In the genomic region with DNA sequence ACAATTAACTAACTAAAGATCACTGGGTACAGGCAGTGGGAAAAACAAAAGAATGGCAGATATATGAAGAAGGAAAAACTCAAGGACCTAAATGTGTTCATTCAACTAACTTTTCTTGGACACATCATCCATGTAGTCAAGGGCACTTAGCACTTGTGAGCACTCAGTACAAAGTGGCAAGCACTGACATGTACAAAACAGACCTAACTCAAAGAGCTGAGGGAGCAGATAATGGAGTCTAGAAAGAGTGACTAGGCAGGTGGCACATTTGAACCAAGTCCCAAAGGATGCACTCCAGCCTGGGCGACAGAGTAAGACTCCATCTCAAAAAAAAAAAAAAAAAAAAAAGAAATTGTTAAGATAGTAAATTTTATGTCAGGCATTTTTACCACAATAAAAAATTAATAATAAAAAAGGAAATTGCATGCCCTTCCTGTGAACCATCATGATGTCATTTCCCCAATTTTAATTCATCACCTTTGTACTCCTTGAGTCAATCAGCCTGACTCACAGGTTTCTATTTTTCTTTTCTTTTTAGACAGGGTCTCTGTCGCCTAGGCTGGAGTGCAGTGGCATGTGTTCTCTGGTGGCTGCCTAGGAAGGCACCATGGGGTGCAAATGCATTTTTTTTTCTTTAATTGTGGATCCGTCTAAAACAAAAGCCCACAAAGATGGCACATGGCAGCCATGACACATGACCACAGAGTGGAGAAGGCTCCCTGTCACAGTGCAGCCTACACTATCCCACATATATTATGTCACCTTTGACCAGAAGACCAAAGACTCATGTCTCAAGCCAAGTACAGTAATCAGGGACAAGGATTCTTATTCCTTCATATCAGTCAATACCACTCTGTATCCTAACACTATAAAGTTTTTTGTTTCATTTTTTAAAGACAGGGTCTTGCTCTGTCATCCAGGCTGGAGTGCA, we compare ENCODE assay signal across 11 cellular contexts.
A peak's percentile ranks its signal among the peaks of the same experiment; 100 is the strongest.
DNase-seq lines count a peak whose midpoint lies in the region; ATAC-seq and TF ChIP-seq lines count a peak whose summit lies in the region.
"Had no signal": no experiment of that assay in that cellular context is flagged by ENCODE, and none has a peak within 500 bp of the region (broad histone marks: within the 10 kb centered on the region; RNA-seq: fewer than 3 reads in every experiment).

No MANE protein-coding gene starts in this region.

- peak; percentile 77 for ATAC-seq in activated CD8-positive, alpha-beta T cell treated with anti-CD3 and anti-CD28 coated beads for 36 hours
- ATAC-seq in activated CD8-positive, alpha-beta T cell treated with anti-CD3 and anti-CD28 coated beads, Interleukin-2, amount 10 ng/mL, durations not matched to agents 7 days and 5 days, result no peak
- peak; percentile 93 for ATAC-seq in activated T-helper 17 cell treated with anti-CD3 and anti-CD28 coated beads, Interleukin-2, amount 50 U/mL, for 72 hours (replicated peaks)
- ATAC-seq in HG03457 (IDR thresholded peaks at IDR 0.05; ENCODE audit: unreplicated experiment) (no peak), mucosa of descending colon (no peak)

- H3K27ac Mint-ChIP-seq in activated CD8-positive, alpha-beta T cell treated with anti-CD3 and anti-CD28 coated beads for 36 hours, result peak overlapping the region; percentile 46
- no peak overlapping the region for H3K27ac Mint-ChIP-seq in activated CD8-positive, alpha-beta T cell treated with anti-CD3 and anti-CD28 coated beads, Interleukin-2, amount 10 ng/mL, durations not matched to agents 7 days and 5 days
- H3K27ac Mint-ChIP-seq in IgD-negative memory B cell, result peak overlapping the region in 2 of 3 donors; percentile 16 to 21
- H3K27ac Mint-ChIP-seq in activated T-helper 17 cell treated with anti-CD3 and anti-CD28 coated beads, Interleukin-2, amount 50 U/mL, for 72 hours, result peak overlapping the region; percentile 31

- no peaks in the 10 kb centered on the region for H3K9me3 ChIP-seq in mucosa of descending colon

- H3K27me3 Mint-ChIP-seq in activated CD8-positive, alpha-beta T cell treated with anti-CD3 and anti-CD28 coated beads for 36 hours, result no peaks in the 10 kb centered on the region
- H3K27me3 Mint-ChIP-seq in activated CD8-positive, alpha-beta T cell treated with anti-CD3 and anti-CD28 coated beads, Interleukin-2, amount 10 ng/mL, durations not matched to agents 7 days and 5 days (ENCODE audit: low read depth), result no peaks in the 10 kb centered on the region
- peaks cover 3% of the 10 kb centered on the region for H3K27me3 Mint-ChIP-seq in IgD-negative memory B cell
- no peaks in the 10 kb centered on the region for H3K27me3 Mint-ChIP-seq in activated T-helper 17 cell treated with anti-CD3 and anti-CD28 coated beads, Interleukin-2, amount 50 U/mL, for 72 hours

- CTCF ChIA-PET in activated CD8-positive, alpha-beta T cell treated with anti-CD3 and anti-CD28 coated beads for 36 hours (lab: Charles Lee), result no interaction called here
- CTCF ChIA-PET in activated CD8-positive, alpha-beta T cell treated with anti-CD3 and anti-CD28 coated beads, Interleukin-2, amount 10 ng/mL, durations not matched to agents 7 days and 5 days (lab: Charles Lee), result no interaction called here

- POLR2A ChIA-PET in activated CD8-positive, alpha-beta T cell treated with anti-CD3 and anti-CD28 coated beads for 36 hours (lab: Charles Lee), result no interaction called here
- POLR2A ChIA-PET in activated CD8-positive, alpha-beta T cell treated with anti-CD3 and anti-CD28 coated beads, Interleukin-2, amount 10 ng/mL, durations not matched to agents 7 days and 5 days (lab: Charles Lee), result no interaction called here

- H3K4me3 ChIP-seq in mucosa of descending colon, result no peak overlapping the region

- peaks cover 13% of the 10 kb centered on the region for H3K36me3 Mint-ChIP-seq in activated CD8-positive, alpha-beta T cell treated with anti-CD3 and anti-CD28 coated beads for 36 hours (ENCODE audit: low read depth)
- peaks cover 12% of the 10 kb centered on the region for H3K36me3 Mint-ChIP-seq in activated CD8-positive, alpha-beta T cell treated with anti-CD3 and anti-CD28 coated beads, Interleukin-2, amount 10 ng/mL, durations not matched to agents 7 days and 5 days (ENCODE audit: low read depth)
- peaks cover 5% of the 10 kb centered on the region for H3K36me3 Mint-ChIP-seq in IgD-negative memory B cell
- H3K36me3 Mint-ChIP-seq in activated T-helper 17 cell treated with anti-CD3 and anti-CD28 coated beads, Interleukin-2, amount 50 U/mL, for 72 hours (ENCODE audit: low read depth), result no peaks in the 10 kb centered on the region

- no peaks in the 10 kb centered on the region for H3K4me1 ChIP-seq in mucosa of descending colon (ENCODE audit: low read depth)

- H3K36me3 ChIP-seq in mucosa of descending colon (ENCODE audit: low read depth), result no peaks in the 10 kb centered on the region

- H3K4me1 Mint-ChIP-seq in activated CD8-positive, alpha-beta T cell treated with anti-CD3 and anti-CD28 coated beads for 36 hours (ENCODE audit: low read depth), result peaks cover 14% of the 10 kb centered on the region
- H3K4me1 Mint-ChIP-seq in activated CD8-positive, alpha-beta T cell treated with anti-CD3 and anti-CD28 coated beads, Interleukin-2, amount 10 ng/mL, durations not matched to agents 7 days and 5 days (ENCODE audit: low read depth), result peaks cover 18% of the 10 kb centered on the region
- no peaks in the 10 kb centered on the region for H3K4me1 Mint-ChIP-seq in IgD-negative memory B cell
- peaks cover 5% of the 10 kb centered on the region for H3K4me1 Mint-ChIP-seq in activated T-helper 17 cell treated with anti-CD3 and anti-CD28 coated beads, Interleukin-2, amount 50 U/mL, for 72 hours

- intact Hi-C loops in activated CD8-positive, alpha-beta T cell treated with anti-CD3 and anti-CD28 coated beads for 36 hours (cut with micrococcal nuclease), result no loop called here
- intact Hi-C loops in mucosa of descending colon (cut with DNase I, micrococcal nuclease), result no loop called here

- no peaks in the 10 kb centered on the region for H3K9me3 Mint-ChIP-seq in activated CD8-positive, alpha-beta T cell treated with anti-CD3 and anti-CD28 coated beads for 36 hours
- H3K9me3 Mint-ChIP-seq in activated CD8-positive, alpha-beta T cell treated with anti-CD3 and anti-CD28 coated beads, Interleukin-2, amount 10 ng/mL, durations not matched to agents 7 days and 5 days (ENCODE audit: insufficient read depth), result no peaks in the 10 kb centered on the region
- H3K9me3 Mint-ChIP-seq in IgD-negative memory B cell, result no peaks in the 10 kb centered on the region
- H3K9me3 Mint-ChIP-seq in activated T-helper 17 cell treated with anti-CD3 and anti-CD28 coated beads, Interleukin-2, amount 50 U/mL, for 72 hours, result no peaks in the 10 kb centered on the region

- H3K4me3 Mint-ChIP-seq in activated CD8-positive, alpha-beta T cell treated with anti-CD3 and anti-CD28 coated beads for 36 hours, result no peak overlapping the region
- H3K4me3 Mint-ChIP-seq in activated CD8-positive, alpha-beta T cell treated with anti-CD3 and anti-CD28 coated beads, Interleukin-2, amount 10 ng/mL, durations not matched to agents 7 days and 5 days, result no peak overlapping the region
- no peak overlapping the region for H3K4me3 Mint-ChIP-seq in IgD-negative memory B cell
- peak overlapping the region; percentile 44 for H3K4me3 Mint-ChIP-seq in activated T-helper 17 cell treated with anti-CD3 and anti-CD28 coated beads, Interleukin-2, amount 50 U/mL, for 72 hours

- peak; percentile 22 for DNase-seq in activated CD8-positive, alpha-beta T cell treated with anti-CD3 and anti-CD28 coated beads for 36 hours
- DNase-seq in activated CD8-positive, alpha-beta T cell treated with anti-CD3 and anti-CD28 coated beads, Interleukin-2, amount 10 ng/mL, durations not matched to agents 7 days and 5 days, result no peak
- peak; percentile 24 for DNase-seq in stimulated activated CD8-positive, alpha-beta memory T cell treated with anti-CD3 and anti-CD28 coated beads, Interleukin-4, amount 100 ng/mL, for 48 hours
- DNase-seq in mucosa of descending colon (no peak), epidermal melanocyte (ENCODE audit: insufficient read length, low spot score) (no peak)
- DNase-seq: foreskin melanocyte, mesenchymal stem cell, NCI-H146 had no signal

- no peak for TF ChIP-seq CTCF in activated CD8-positive, alpha-beta T cell treated with anti-CD3 and anti-CD28 coated beads for 36 hours (IDR thresholded peaks at IDR 0.05)
- no peak for TF ChIP-seq CTCF in mucosa of descending colon (IDR thresholded peaks at IDR 0.05)

Comparison
In these comparisons a context has a peak if more than half of its experiments do, and no peak if none do; other contexts are left out.
1. ATAC-seq: peak in activated CD8-positive, alpha-beta T cell treated with anti-CD3 and anti-CD28 coated beads for 36 hours (single experiment) and activated T-helper 17 cell treated with anti-CD3 and anti-CD28 coated beads, Interleukin-2, amount 50 U/mL, for 72 hours (single experiment); none in activated CD8-positive, alpha-beta T cell treated with anti-CD3 and anti-CD28 coated beads, Interleukin-2, amount 10 ng/mL, durations not matched to agents 7 days and 5 days (single experiment), HG03457 (single experiment) and mucosa of descending colon (single experiment).
2. DNase-seq: peak in activated CD8-positive, alpha-beta T cell treated with anti-CD3 and anti-CD28 coated beads for 36 hours (single experiment) and stimulated activated CD8-positive, alpha-beta memory T cell treated with anti-CD3 and anti-CD28 coated beads, Interleukin-4, amount 100 ng/mL, for 48 hours (single experiment); none in activated CD8-positive, alpha-beta T cell treated with anti-CD3 and anti-CD28 coated beads, Interleukin-2, amount 10 ng/mL, durations not matched to agents 7 days and 5 days (single experiment), mucosa of descending colon (0 of 3) and epidermal melanocyte (single experiment).